9 cellular contexts compared by ENCODE assay signal in genomic region chr9:88537743-88538055, GRCh38. TPM values are rescaled to one million over a fixed set of nuclear protein-coding genes. Genes with fewer than 3 reads are reported as not detected.
DNase-seq lines count a peak whose midpoint lies in the region; ATAC-seq, FAIRE-seq and TF ChIP-seq lines count a peak whose summit lies in the region.
"Had no signal": no experiment of that assay in that cellular context is flagged by ENCODE, and none has a peak within 500 bp of the region (broad histone marks: within the 10 kb centered on the region; RNA-seq: fewer than 3 reads in every experiment).

No MANE protein-coding gene starts in this region.

- POLR2A ChIA-PET in HepG2 (lab: Yijun Ruan, JAX), result no interaction called here
- POLR2A ChIA-PET in Caco-2 (lab: Charles Lee), result no interaction called here

- H3K36me3 ChIP-seq in mammary epithelial cell (ENCODE audit: insufficient read depth, low read length) (no peaks in the 10 kb centered on the region), HepG2 (replicated peaks in 1 of 2; ENCODE audit: control insufficient read depth in 1 of 2, insufficient read depth in 2 of 2, low read length in 2 of 2) (no peaks in the 10 kb centered on the region), tibial nerve (no peaks in the 10 kb centered on the region), Caco-2 (ENCODE audit: control insufficient read depth, insufficient read depth, low read length) (no peaks in the 10 kb centered on the region)

- TF ChIP-seq CTCF in mammary epithelial cell (conservative IDR thresholded peaks at IDR 0.05 in 1 of 2, IDR thresholded peaks at IDR 0.05 in 1 of 2; ENCODE audit: extremely low read depth in 1 of 2, insufficient read depth in 1 of 2, low read depth in 1 of 2, low read length in 2 of 2), result no peak
- TF ChIP-seq CTCF in HepG2 (CRISPR knock-in tag; IDR thresholded peaks at IDR 0.05), result no peak
- no peak for TF ChIP-seq CTCF in tibial nerve (IDR thresholded peaks at IDR 0.05)
- no peak for TF ChIP-seq CTCF in Caco-2 (IDR thresholded peaks at IDR 0.05; ENCODE audit: insufficient read depth in 1 of 2, low read depth in 1 of 2, low read length in 1 of 2, severe bottlenecking in 1 of 2, unreplicated experiment in 1 of 2)

- intact Hi-C loops in mammary epithelial cell (cut with micrococcal nuclease) (no loop called here), HepG2 (cut with micrococcal nuclease; ENCODE audit: unreplicated experiment) (no loop called here), Caco-2 (cut with micrococcal nuclease; ENCODE audit: unreplicated experiment) (loop anchor here (10.0 kb wide), 1 partner anchor 53 kb away; no protein-coding TSS in a partner anchor)

- dilution Hi-C loops in mammary epithelial cell (cut with HindIII; ENCODE audit: low sequenced_read_pairs), result loop anchor here (10.0 kb wide), 1 partner anchor 63 kb away; no protein-coding TSS in a partner anchor

- no peak overlapping the region for H3K9ac ChIP-seq in mammary epithelial cell (ENCODE audit: insufficient read depth, low read length)
- H3K9ac ChIP-seq in HepG2 (ENCODE audit: insufficient read depth, low read depth, low read length), result no peak overlapping the region
- H3K9ac ChIP-seq: KMS-11 had no signal

- H4K20me1 ChIP-seq in mammary epithelial cell (ENCODE audit: insufficient read depth, low read length) (no peaks in the 10 kb centered on the region), HepG2 (ENCODE audit: insufficient read depth, low read length) (no peaks in the 10 kb centered on the region)

- FAIRE-seq in HepG2 (lab: Jason Lieb, UNC), result no peak

- H3K4me1 ChIP-seq in mammary epithelial cell (ENCODE audit: insufficient read depth, low read length) (peaks cover 13% of the 10 kb centered on the region), HepG2 (ENCODE audit: insufficient read depth, low read length) (no peaks in the 10 kb centered on the region), tibial nerve (peaks cover 0 to 37% (median 8%) of the 10 kb centered on the region in 4 donors), Caco-2 (no peaks in the 10 kb centered on the region)

- no peaks in the 10 kb centered on the region for H3K9me3 Mint-ChIP-seq in Caco-2 (ENCODE audit: unreplicated experiment)

- CTCF ChIA-PET in mammary epithelial cell (lab: Charles Lee; ENCODE audit: low non-redundant PET) (interaction anchor here (0.5 kb wide), 1 partner anchor 15 kb away, joined by 6 read pairs; no protein-coding TSS in a partner anchor), HepG2 (lab: Yijun Ruan, JAX; ENCODE audit: low intra/inter-chr PET ratio, low total read pairs) (no interaction called here), Caco-2 (lab: Charles Lee) (interaction anchor here (0.6 kb wide), 1 partner anchor 130 kb away, joined by 3 read pairs; no protein-coding TSS in a partner anchor)

- BruUV-seq in mammary epithelial cell (replicated peaks; lab: Mats Ljungman, UMichigan) (no TSS peak), HepG2 (replicated peaks; lab: Mats Ljungman, UMichigan) (no TSS peak), Caco-2 (replicated peaks; lab: Mats Ljungman, UMichigan) (no TSS peak)

- H3K27me3 Mint-ChIP-seq in Caco-2 (ENCODE audit: insufficient read depth, unreplicated experiment), result no peaks in the 10 kb centered on the region

- ATAC-seq in HepG2 (no peak; the same call in 2 of the 3 replicates), HG03045 (IDR thresholded peaks at IDR 0.05; ENCODE audit: unreplicated experiment) (no peak)

- no peak overlapping the region for H3K4me2 ChIP-seq in mammary epithelial cell (ENCODE audit: insufficient read depth, low read depth, low read length)
- no peak overlapping the region for H3K4me2 ChIP-seq in HepG2 (ENCODE audit: low read depth, low read length)
- H3K4me2 ChIP-seq: KMS-11 had no signal

- TF ChIP-seq POLR2A in HepG2 (IDR thresholded peaks at IDR 0.05; ENCODE audit: insufficient read depth in 1 of 2, low read depth in 2 of 2, low read length in 2 of 2) (no peak), tibial nerve (IDR thresholded peaks at IDR 0.05) (no peak)

- H3K79me2 ChIP-seq in mammary epithelial cell (ENCODE audit: insufficient read depth, low read length) (no peaks in the 10 kb centered on the region), HepG2 (ENCODE audit: insufficient read depth, low read length) (no peaks in the 10 kb centered on the region)

- H2AFZ ChIP-seq in mammary epithelial cell (ENCODE audit: low read depth, low read length) (no peak overlapping the region), HepG2 (ENCODE audit: low read length) (no peak overlapping the region)

- no peaks in the 10 kb centered on the region for H3K9me3 ChIP-seq in mammary epithelial cell (replicated peaks; ENCODE audit: insufficient read depth, low read length)
- H3K9me3 ChIP-seq in HepG2 (ENCODE audit: low read length), result no peaks in the 10 kb centered on the region
- H3K9me3 ChIP-seq in tibial nerve, result no peaks in the 10 kb centered on the region
- no peaks in the 10 kb centered on the region for H3K9me3 ChIP-seq in Caco-2

- WGBS in mammary epithelial cell (ENCODE audit: low coverage, missing lambda C conversion rate), result 0% methylated on average over 1 of the region's 1 CpG
- 0% methylated on average over 1 of the region's 1 CpG for WGBS in HepG2 (ENCODE audit: low lambda C conversion rate)
- 7 to 23% methylated on average over 1 of the region's 1 CpG for WGBS in tibial nerve, 2 donors

- in situ Hi-C loops in mammary epithelial cell (cut with MboI; ENCODE audit: low sequenced_read_pairs in 2 of 2) (no loop called here), HepG2 (cut with HindIII; ENCODE audit: extremely low pct_ligation_motif_present, low pct_unique_long_range_greater_than_20kb) (no loop called here)

- H3K27ac Mint-ChIP-seq in Caco-2 (ENCODE audit: unreplicated experiment), result no peak overlapping the region

- H3K36me3 Mint-ChIP-seq in Caco-2 (ENCODE audit: insufficient read depth, unreplicated experiment), result peaks cover 5% of the 10 kb centered on the region

- H3K4me3 ChIP-seq in mammary epithelial cell (replicated peaks in 1 of 3; ENCODE audit: insufficient read depth in 1 of 3, low read depth in 2 of 3, low read length in 3 of 3) (no peak overlapping the region), HepG2 (replicated peaks in 1 of 3; ENCODE audit: insufficient read depth in 1 of 3, low read depth in 2 of 3, low read length in 3 of 3) (no peak overlapping the region), tibial nerve (no peak overlapping the region), Caco-2 (ENCODE audit: low read depth, low read length) (no peak overlapping the region)

- DNase-seq in ELF-1 (ENCODE audit: low read depth, low spot score) (peak; percentile 23), NCI-H69 (lab: John Stamatoyannopoulos, UW) (peak; percentile 32), mammary epithelial cell (peak; percentile 69), HepG2 (ENCODE audit: low spot score) (no peak), tibial nerve (ENCODE audit: low spot score in 2 of 2) (peak; percentile 62 to 83), HuH-7 (ENCODE audit: low spot score) (no peak), Caco-2 (no peak)

- TF ChIP-seq EP300 in HepG2 (IDR thresholded peaks at IDR 0.05; ENCODE audit: low read depth in 2 of 2, low read length in 2 of 2), result no peak
- no peak for TF ChIP-seq EP300 in HepG2 (CRISPR knock-in tag; IDR thresholded peaks at IDR 0.05; ENCODE audit: borderline replicate concordance)
- TF ChIP-seq EP300 in tibial nerve (IDR thresholded peaks at IDR 0.05), result no peak

- H3K27me3 ChIP-seq in mammary epithelial cell (ENCODE audit: insufficient read depth, low read length) (no peaks in the 10 kb centered on the region), HepG2 (ENCODE audit: control insufficient read depth in 1 of 2, insufficient read depth in 2 of 2, low read length in 2 of 2) (peaks cover 1 to 16% of the 10 kb centered on the region in 2 experiments; a peak in 4 of 5 replicates), tibial nerve (peaks cover 0 to 18% of the 10 kb centered on the region in 2 donors), Caco-2 (replicated peaks; ENCODE audit: control insufficient read depth, insufficient read depth, low read length) (no peaks in the 10 kb centered on the region)

- no peak overlapping the region for H3K27ac ChIP-seq in mammary epithelial cell (ENCODE audit: insufficient read depth, low read depth, low read length)
- no peak overlapping the region for H3K27ac ChIP-seq in HepG2 (ENCODE audit: extremely low read length, insufficient read depth, low read length)
- peak overlapping the region in 2 of 4 donors; percentile 38 to 80 for H3K27ac ChIP-seq in tibial nerve
- H3K27ac ChIP-seq: KMS-11 had no signal

- H3K4me3 Mint-ChIP-seq in Caco-2 (ENCODE audit: unreplicated experiment), result no peak overlapping the region

- no peak for TF ChIP-seq RAD21 in HepG2 (CRISPR knock-in tag; IDR thresholded peaks at IDR 0.05)

- peaks cover 12% of the 10 kb centered on the region for H3K4me1 Mint-ChIP-seq in Caco-2 (ENCODE audit: low read depth, unreplicated experiment)

RNA-seq across cellular contexts. Expression of gene NXNL2, which starts 2.7 kb away (rescaled TPM):
- total RNA-seq in mammary epithelial cell (1 to 10 TPM in 1 of 2 donors, under 1 TPM in 1; 0.31 to 1.0 TPM), HepG2 (2016; rRNA removed; fragmentation: Illumina TruSeq; extraction: Trizol) (not detected in 2 replicates), tibial nerve (1 to 10 TPM in 3 of 4 donors, not detected in 1; 1.5 to 4.6 (median 1.8) TPM), Caco-2 (2022) (0.52 and 0.60 TPM in 2 replicates)
- polyA plus RNA-seq in mammary epithelial cell (0.18 TPM), HepG2 (2011; rRNA removed) (not detected in 2 replicates)
- not detected for polyA minus RNA-seq in mammary epithelial cell
- not detected in 2 replicates for total RNA-seq in HepG2 (2016; cell fraction: cytosol; rRNA removed; fragmentation: Illumina TruSeq; extraction: Trizol; ENCODE audit: low read depth)
- total RNA-seq in HepG2 (2016; cell fraction: insoluble cytoplasmic fraction; rRNA removed; fragmentation: Illumina TruSeq; extraction: Trizol), result not detected in 2 replicates
- not detected in 2 replicates for total RNA-seq in HepG2 (2016; cell fraction: membrane; rRNA removed; fragmentation: Illumina TruSeq; extraction: Trizol)
- not detected in 2 replicates for total RNA-seq in HepG2 (2016; cell fraction: nucleus; rRNA removed; fragmentation: Illumina TruSeq; extraction: Trizol)
- not detected in 2 replicates for polyA plus RNA-seq in HepG2 (2011; cell fraction: cytosol; rRNA removed)
- polyA plus RNA-seq in HepG2 (2011; cell fraction: nucleus; rRNA removed), result not detected in 2 replicates
- polyA plus RNA-seq in HepG2 (2012), result not detected in 2 replicates
- polyA plus RNA-seq in HepG2 (2016; cell fraction: cytosol; fragmentation: Illumina TruSeq; extraction: Trizol; ENCODE audit: low read depth), result not detected in 2 replicates
- polyA plus RNA-seq in HepG2 (2016; cell fraction: insoluble cytoplasmic fraction; fragmentation: Illumina TruSeq; extraction: Trizol; ENCODE audit: low read depth), result not detected in 2 replicates
- not detected in 2 replicates for polyA plus RNA-seq in HepG2 (2016; cell fraction: membrane; fragmentation: Illumina TruSeq; extraction: Trizol; ENCODE audit: low read depth)
- polyA plus RNA-seq in HepG2 (2016; cell fraction: nucleus; fragmentation: Illumina TruSeq; extraction: Trizol; ENCODE audit: insufficient read depth, low read depth), result not detected in 2 replicates
- polyA minus RNA-seq in HepG2 (2011; rRNA and poly(A)+ RNA removed; ENCODE audit: low replicate concordance), result 1.3 TPM in 1 of 2 replicates, not detected in the other
- polyA minus RNA-seq in HepG2 (2011; cell fraction: cytosol; rRNA and poly(A)+ RNA removed), result not detected in 2 replicates
- not detected in 2 replicates for polyA minus RNA-seq in HepG2 (2011; cell fraction: nucleus; rRNA and poly(A)+ RNA removed)

Comparison
In these comparisons a context has a peak if more than half of its experiments do, and no peak if none do; other contexts are left out.
1. DNase-seq: peak in ELF-1 (single experiment), NCI-H69 (single experiment), mammary epithelial cell (single experiment) and tibial nerve (2 of 2); none in HepG2 (single experiment), HuH-7 (single experiment) and Caco-2 (0 of 2).